19 cellular contexts compared by ENCODE assay signal in genomic region chr6:5833120-5833519, GRCh38.
"Had no signal": no experiment of that assay in that cellular context is flagged by ENCODE, and none has a peak within 500 bp of the region (broad histone marks: within the 10 kb centered on the region; RNA-seq: fewer than 3 reads in every experiment).

No MANE protein-coding gene starts in this region.

- H3K36me3 Mint-ChIP-seq: memory B cell had no signal

- H3K4me3 ChIP-seq: colonic mucosa, heart left ventricle, left ventricle myocardium inferior, stomach, thoracic aorta had no signal

- H3K27me3 ChIP-seq: colonic mucosa, heart left ventricle, stomach had no signal

- H3K27me3 Mint-ChIP-seq: memory B cell had no signal

- H3K36me3 ChIP-seq: colonic mucosa, heart left ventricle, left ventricle myocardium inferior, stomach, thoracic aorta had no signal

- H3K79me2 ChIP-seq: parathyroid adenoma had no signal

- ATAC-seq: heart left ventricle had no signal

- DNase-seq: activated CD4-positive, alpha-beta T cell treated with anti-CD3 and anti-CD28 coated beads for 48 hours; activated gamma-delta T cell; colonic mucosa; effector CD4-positive, alpha-beta T cell; heart left ventricle; left ventricle myocardium inferior; retina; stimulated activated CD4-positive, alpha-beta T cell treated with anti-CD3 and anti-CD28 coated beads, Interleukin-15, amount 100 ng/mL, for 24 hours; stimulated activated CD4-positive, alpha-beta T cell treated with anti-CD3 and anti-CD28 coated beads, Interleukin-4, amount 100 ng/mL, for 24 hours; stomach; SW 1271; T1000 had no signal

- H3K4me3 Mint-ChIP-seq: neural crest cell had no signal

- H3K9ac ChIP-seq: parathyroid adenoma had no signal

- H3K9me3 Mint-ChIP-seq: memory B cell had no signal

- FAIRE-seq: frontal cortex, keratinocyte had no signal

- H3K27ac ChIP-seq: colonic mucosa, left ventricle myocardium inferior, parathyroid adenoma, stomach, thoracic aorta, VCaP had no signal

- H3K4me1 ChIP-seq: colonic mucosa, left ventricle myocardium inferior, parathyroid adenoma had no signal

- H2AFZ ChIP-seq: parathyroid adenoma had no signal

- H3K9me3 ChIP-seq: colonic mucosa, heart left ventricle, left ventricle myocardium inferior, stomach, thoracic aorta had no signal
